8 cellular contexts compared by ENCODE assay signal in the genomic region with DNA sequence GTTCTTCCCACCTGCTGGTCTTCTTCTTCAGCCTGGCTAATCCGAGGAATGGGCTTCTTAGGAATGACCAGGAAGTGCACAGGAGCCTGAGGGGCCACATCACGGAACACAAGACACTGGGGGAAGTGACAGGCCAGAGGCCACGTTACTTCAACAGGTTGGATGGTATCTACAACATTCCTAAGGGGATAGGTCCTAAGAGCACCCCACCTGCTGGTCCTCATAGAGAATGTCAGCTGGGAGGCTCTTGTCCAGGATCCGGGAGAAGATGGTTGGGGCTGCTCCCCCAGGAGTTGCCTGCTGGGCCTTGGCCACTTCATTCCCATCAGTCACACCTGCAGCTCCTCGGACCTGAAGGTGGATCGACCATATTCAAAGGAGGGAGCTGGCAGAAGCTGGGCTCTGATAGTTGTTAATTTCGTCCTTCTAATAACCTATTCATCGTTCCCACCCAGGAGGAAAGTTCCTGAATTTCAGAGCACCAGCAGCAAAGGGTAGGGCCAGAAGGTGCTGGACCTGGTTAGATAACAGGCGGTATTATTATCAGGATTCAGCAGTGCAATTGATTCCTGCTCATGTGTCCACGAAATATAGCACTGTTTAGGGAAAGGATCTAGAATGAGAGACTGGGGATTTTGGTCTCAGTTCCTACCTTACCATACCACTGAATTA. TPM values are rescaled to one million over a fixed set of nuclear protein-coding genes. Genes with fewer than 3 reads are reported as not detected.
DNase-seq lines count a peak whose midpoint lies in the region; ATAC-seq, FAIRE-seq and TF ChIP-seq lines count a peak whose summit lies in the region.

No MANE protein-coding gene starts in this region.

- WGBS in HepG2 (ENCODE audit: low lambda C conversion rate): 35% methylated on average over 9 of the region's 10 CpGs

- intact Hi-C loops in ascending aorta (cut with DNase I) (loop anchor here (2.0 to 10.0 kb wide), 5 partner anchors 31 to 221 kb away; partner anchors contain the start of genes CCDC107, GBA2, RECK and RGP1), HepG2 (cut with micrococcal nuclease; ENCODE audit: unreplicated experiment) (no loop called here), vagina (cut with DNase I) (loop anchor here (10.0 kb wide), 1 partner anchor 159 kb away; the partner anchor contains the start of genes CCDC107, RMRP and SIT1)

- TF ChIP-seq EP300 in HepG2 (IDR thresholded peaks at IDR 0.05; ENCODE audit: low read depth in 2 of 2, low read length in 2 of 2): no peak
- TF ChIP-seq EP300 in HepG2 (CRISPR knock-in tag; IDR thresholded peaks at IDR 0.05; ENCODE audit: borderline replicate concordance): no peak

- H2AFZ ChIP-seq in HepG2 (ENCODE audit: low read length): no peak overlapping the region

- peak; percentile 83 for FAIRE-seq in HepG2 (lab: Jason Lieb, UNC)

- no peak for TF ChIP-seq POLR2A in HepG2 (IDR thresholded peaks at IDR 0.05; ENCODE audit: insufficient read depth in 1 of 2, low read depth in 2 of 2, low read length in 2 of 2)
- no peak for TF ChIP-seq POLR2A in vagina (IDR thresholded peaks at IDR 0.05)

- 0 out of 2 replicates have a peak, but pooled peaks have one; percentile 22 for TF ChIP-seq RAD21 in HepG2 (CRISPR knock-in tag; IDR thresholded peaks at IDR 0.05)

- TF ChIP-seq CTCF in ascending aorta (IDR thresholded peaks at IDR 0.05): no peak
- TF ChIP-seq CTCF in HepG2 (CRISPR knock-in tag; IDR thresholded peaks at IDR 0.05): peak; percentile 62
- TF ChIP-seq CTCF in vagina (IDR thresholded peaks at IDR 0.05): no peak

- no peaks in the 10 kb centered on the region for H4K20me1 ChIP-seq in HepG2 (ENCODE audit: insufficient read depth, low read length)

- H3K9me3 ChIP-seq in ascending aorta: no peaks in the 10 kb centered on the region
- H3K9me3 ChIP-seq in HepG2 (ENCODE audit: low read length): no peaks in the 10 kb centered on the region
- H3K9me3 ChIP-seq in vagina: no peaks in the 10 kb centered on the region

- H3K36me3 ChIP-seq in ascending aorta: peaks cover under 1 to 15% of the 10 kb centered on the region in 2 donors
- H3K36me3 ChIP-seq in HepG2 (replicated peaks in 1 of 2; ENCODE audit: control insufficient read depth in 1 of 2, insufficient read depth in 2 of 2, low read length in 2 of 2): peaks cover under 1 to 4% of the 10 kb centered on the region in 2 experiments; a peak in 1 of 5 replicates
- no peaks in the 10 kb centered on the region for H3K36me3 ChIP-seq in vagina

- H3K27me3 ChIP-seq in ascending aorta: no peaks in the 10 kb centered on the region
- H3K27me3 ChIP-seq in HepG2 (ENCODE audit: control insufficient read depth in 1 of 2, insufficient read depth in 2 of 2, low read length in 2 of 2): no peaks in the 10 kb centered on the region
- no peaks in the 10 kb centered on the region for H3K27me3 ChIP-seq in vagina

- H3K4me2 ChIP-seq in HepG2 (ENCODE audit: low read depth, low read length): peak overlapping the region; percentile 77

- in situ Hi-C loops in HepG2 (cut with HindIII; ENCODE audit: extremely low pct_ligation_motif_present, low pct_unique_long_range_greater_than_20kb): no loop called here

- DNase-seq in COLO668 (lab: John Stamatoyannopoulos, UW; ENCODE audit: unreplicated experiment): peak; percentile 26
- DNase-seq in HT1080 (ENCODE audit: low read depth): peak; percentile 38
- peak in 1 of 2 donors; percentile 61 for DNase-seq in ascending aorta (ENCODE audit: low spot score in 2 of 2)
- DNase-seq in HepG2 (ENCODE audit: low spot score): peak; percentile 73
- no peak for DNase-seq in vagina (ENCODE audit: extremely low spot score in 2 of 2)
- DNase-seq in GM19240 (ENCODE audit: insufficient read length, low spot score): no peak

- H3K79me2 ChIP-seq in HepG2 (ENCODE audit: insufficient read depth, low read length): peaks cover 5% of the 10 kb centered on the region

- ATAC-seq in HepG2: peak; percentile 5; the same call in 1 of the 3 replicates
- no peak for ATAC-seq in HG03565 (IDR thresholded peaks at IDR 0.05; ENCODE audit: unreplicated experiment)
- ATAC-seq in GM21737 (IDR thresholded peaks at IDR 0.05; ENCODE audit: unreplicated experiment): no peak

- CTCF ChIA-PET in HepG2 (lab: Yijun Ruan, JAX; ENCODE audit: low intra/inter-chr PET ratio, low total read pairs): interaction anchor here (1.7 kb wide), 1 partner anchor 23 kb away, joined by 14 read pairs; no protein-coding TSS in a partner anchor

- POLR2A ChIA-PET in HepG2 (lab: Yijun Ruan, JAX): interaction anchor here (0.6 to 2.1 kb wide), 12 partner anchors 12 to 156 kb away, joined by 3 to 16 read pairs (median 8); partner anchors contain the start of genes CCDC107, CREB3, FAM221B and GBA2

- BruUV-seq in HepG2 (replicated peaks; lab: Mats Ljungman, UMichigan): TSS peak; percentile 84

- peak overlapping the region in 1 of 2 donors; percentile 89 for H3K4me3 ChIP-seq in ascending aorta
- H3K4me3 ChIP-seq in HepG2 (replicated peaks in 1 of 3; ENCODE audit: insufficient read depth in 1 of 3, low read depth in 2 of 3, low read length in 3 of 3): peak overlapping the region; percentile 68 to 86 (median 86); a peak in 5 of 6 replicates
- H3K4me3 ChIP-seq in vagina: peak overlapping the region in 1 of 2 donors; percentile 97

- H3K27ac ChIP-seq in ascending aorta: peak overlapping the region; percentile 92 to 96
- peak overlapping the region; percentile 99 for H3K27ac ChIP-seq in HepG2 (ENCODE audit: extremely low read length, insufficient read depth, low read length)
- peak overlapping the region; percentile 36 for H3K27ac ChIP-seq in vagina

- H3K4me1 ChIP-seq in ascending aorta: peaks cover 8 to 27% of the 10 kb centered on the region in 2 donors
- H3K4me1 ChIP-seq in HepG2 (ENCODE audit: insufficient read depth, low read length): peaks cover 44% of the 10 kb centered on the region
- peaks cover 24% of the 10 kb centered on the region for H3K4me1 ChIP-seq in vagina

- peak overlapping the region; percentile 98 for H3K9ac ChIP-seq in HepG2 (ENCODE audit: insufficient read depth, low read depth, low read length)

RNA-seq across cellular contexts. Expression of gene HINT2, which starts 1.3 kb away (rescaled TPM):
- total RNA-seq in HT1080 (2014; rRNA removed; shearing (Covaris generic)): 72.7 and 81.8 TPM in 2 replicates
- 28.2 and 37.7 TPM in 2 replicates for polyA plus RNA-seq in HT1080 (2015; cell fraction: cytosol; rRNA removed)
- 15.9 and 18.3 TPM in 2 replicates for polyA plus RNA-seq in HT1080 (2015; cell fraction: nucleus; rRNA removed)
- total RNA-seq in ascending aorta: 21.6 TPM
- total RNA-seq in HepG2 (2016; rRNA removed; fragmentation: Illumina TruSeq; extraction: Trizol): 51.4 and 56.2 TPM in 2 replicates
- total RNA-seq in HepG2 (2016; cell fraction: cytosol; rRNA removed; fragmentation: Illumina TruSeq; extraction: Trizol; ENCODE audit: low read depth): 34.3 and 49.7 TPM in 2 replicates
- total RNA-seq in HepG2 (2016; cell fraction: insoluble cytoplasmic fraction; rRNA removed; fragmentation: Illumina TruSeq; extraction: Trizol): 51.7 and 55.6 TPM in 2 replicates
- total RNA-seq in HepG2 (2016; cell fraction: membrane; rRNA removed; fragmentation: Illumina TruSeq; extraction: Trizol): 40.2 and 44.8 TPM in 2 replicates
- 24.8 and 29.5 TPM in 2 replicates for total RNA-seq in HepG2 (2016; cell fraction: nucleus; rRNA removed; fragmentation: Illumina TruSeq; extraction: Trizol)
- 37.9 and 41.5 TPM in 2 replicates for polyA plus RNA-seq in HepG2 (2011; rRNA removed)
- polyA plus RNA-seq in HepG2 (2011; cell fraction: cytosol; rRNA removed): 37.0 and 40.4 TPM in 2 replicates
- polyA plus RNA-seq in HepG2 (2011; cell fraction: nucleus; rRNA removed): 33.1 and 38.4 TPM in 2 replicates
- 39.7 and 44.2 TPM in 2 replicates for polyA plus RNA-seq in HepG2 (2012)
- polyA plus RNA-seq in HepG2 (2016; cell fraction: cytosol; fragmentation: Illumina TruSeq; extraction: Trizol; ENCODE audit: low read depth): 37.5 and 48.1 TPM in 2 replicates
- 53.1 and 56.8 TPM in 2 replicates for polyA plus RNA-seq in HepG2 (2016; cell fraction: insoluble cytoplasmic fraction; fragmentation: Illumina TruSeq; extraction: Trizol; ENCODE audit: low read depth)
- 35.4 and 38.9 TPM in 2 replicates for polyA plus RNA-seq in HepG2 (2016; cell fraction: membrane; fragmentation: Illumina TruSeq; extraction: Trizol; ENCODE audit: low read depth)
- polyA plus RNA-seq in HepG2 (2016; cell fraction: nucleus; fragmentation: Illumina TruSeq; extraction: Trizol; ENCODE audit: insufficient read depth, low read depth): 39.8 and 44.2 TPM in 2 replicates
- 10.5 and 17.0 TPM in 2 replicates for polyA minus RNA-seq in HepG2 (2011; rRNA and poly(A)+ RNA removed; ENCODE audit: low replicate concordance)
- 6.2 TPM in 2 replicates for polyA minus RNA-seq in HepG2 (2011; cell fraction: cytosol; rRNA and poly(A)+ RNA removed)
- 9.4 and 13.8 TPM in 2 replicates for polyA minus RNA-seq in HepG2 (2011; cell fraction: nucleus; rRNA and poly(A)+ RNA removed)
- total RNA-seq in vagina: 24.1 TPM

RNA-seq across cellular contexts. Expression of gene SPAG8, which starts 1.5 kb away (rescaled TPM):
- total RNA-seq in HT1080 (2014; rRNA removed; shearing (Covaris generic)): 0.26 and 1.0 TPM in 2 replicates
- polyA plus RNA-seq in HT1080 (2015; cell fraction: cytosol; rRNA removed): 0.75 and 1.3 TPM in 2 replicates
- polyA plus RNA-seq in HT1080 (2015; cell fraction: nucleus; rRNA removed): 6.2 and 7.7 TPM in 2 replicates
- not detected for total RNA-seq in ascending aorta
- total RNA-seq in HepG2 (2016; rRNA removed; fragmentation: Illumina TruSeq; extraction: Trizol): 0.27 TPM in 1 of 2 replicates, not detected in the other
- 0.18 TPM in 1 of 2 replicates, not detected in the other for total RNA-seq in HepG2 (2016; cell fraction: cytosol; rRNA removed; fragmentation: Illumina TruSeq; extraction: Trizol; ENCODE audit: low read depth)
- 0.16 and 0.37 TPM in 2 replicates for total RNA-seq in HepG2 (2016; cell fraction: insoluble cytoplasmic fraction; rRNA removed; fragmentation: Illumina TruSeq; extraction: Trizol)
- total RNA-seq in HepG2 (2016; cell fraction: membrane; rRNA removed; fragmentation: Illumina TruSeq; extraction: Trizol): 0.10 and 0.22 TPM in 2 replicates
- 1.1 and 1.2 TPM in 2 replicates for total RNA-seq in HepG2 (2016; cell fraction: nucleus; rRNA removed; fragmentation: Illumina TruSeq; extraction: Trizol)
- 0.18 and 0.22 TPM in 2 replicates for polyA plus RNA-seq in HepG2 (2011; rRNA removed)
- polyA plus RNA-seq in HepG2 (2011; cell fraction: cytosol; rRNA removed): 0.20 TPM in 1 of 2 replicates, not detected in the other
- 1.5 and 2.4 TPM in 2 replicates for polyA plus RNA-seq in HepG2 (2011; cell fraction: nucleus; rRNA removed)
- polyA plus RNA-seq in HepG2 (2012): 0.21 and 0.68 TPM in 2 replicates
- not detected in 2 replicates for polyA plus RNA-seq in HepG2 (2016; cell fraction: cytosol; fragmentation: Illumina TruSeq; extraction: Trizol; ENCODE audit: low read depth)
- polyA plus RNA-seq in HepG2 (2016; cell fraction: insoluble cytoplasmic fraction; fragmentation: Illumina TruSeq; extraction: Trizol; ENCODE audit: low read depth): not detected in 2 replicates
- 0.10 TPM in 1 of 2 replicates, not detected in the other for polyA plus RNA-seq in HepG2 (2016; cell fraction: membrane; fragmentation: Illumina TruSeq; extraction: Trizol; ENCODE audit: low read depth)
- 0.81 and 1.0 TPM in 2 replicates for polyA plus RNA-seq in HepG2 (2016; cell fraction: nucleus; fragmentation: Illumina TruSeq; extraction: Trizol; ENCODE audit: insufficient read depth, low read depth)
- polyA minus RNA-seq in HepG2 (2011; rRNA and poly(A)+ RNA removed; ENCODE audit: low replicate concordance): 0.32 and 0.37 TPM in 2 replicates
- not detected in 2 replicates for polyA minus RNA-seq in HepG2 (2011; cell fraction: cytosol; rRNA and poly(A)+ RNA removed)
- polyA minus RNA-seq in HepG2 (2011; cell fraction: nucleus; rRNA and poly(A)+ RNA removed): 1.5 and 2.4 TPM in 2 replicates
- not detected for total RNA-seq in vagina

RNA-seq across cellular contexts. Expression of gene FAM221B, which starts 15.0 kb away (rescaled TPM):
- total RNA-seq in HT1080 (2014; rRNA removed; shearing (Covaris generic)): not detected in 2 replicates
- polyA plus RNA-seq in HT1080 (2015; cell fraction: cytosol; rRNA removed): not detected in 2 replicates
- polyA plus RNA-seq in HT1080 (2015; cell fraction: nucleus; rRNA removed): not detected in 2 replicates
- total RNA-seq in ascending aorta (not detected), HepG2 (2016; rRNA removed; fragmentation: Illumina TruSeq; extraction: Trizol) (not detected in 2 replicates), vagina (not detected)
- not detected in 2 replicates for total RNA-seq in HepG2 (2016; cell fraction: cytosol; rRNA removed; fragmentation: Illumina TruSeq; extraction: Trizol; ENCODE audit: low read depth)
- not detected in 2 replicates for total RNA-seq in HepG2 (2016; cell fraction: insoluble cytoplasmic fraction; rRNA removed; fragmentation: Illumina TruSeq; extraction: Trizol)
- not detected in 2 replicates for total RNA-seq in HepG2 (2016; cell fraction: membrane; rRNA removed; fragmentation: Illumina TruSeq; extraction: Trizol)
- not detected in 2 replicates for total RNA-seq in HepG2 (2016; cell fraction: nucleus; rRNA removed; fragmentation: Illumina TruSeq; extraction: Trizol)
- not detected in 2 replicates for polyA plus RNA-seq in HepG2 (2011; rRNA removed)
- not detected in 2 replicates for polyA plus RNA-seq in HepG2 (2011; cell fraction: cytosol; rRNA removed)
- not detected in 2 replicates for polyA plus RNA-seq in HepG2 (2011; cell fraction: nucleus; rRNA removed)
- polyA plus RNA-seq in HepG2 (2012): 0.11 and 0.15 TPM in 2 replicates
- polyA plus RNA-seq in HepG2 (2016; cell fraction: cytosol; fragmentation: Illumina TruSeq; extraction: Trizol; ENCODE audit: low read depth): not detected in 2 replicates
- polyA plus RNA-seq in HepG2 (2016; cell fraction: insoluble cytoplasmic fraction; fragmentation: Illumina TruSeq; extraction: Trizol; ENCODE audit: low read depth): not detected in 2 replicates
- not detected in 2 replicates for polyA plus RNA-seq in HepG2 (2016; cell fraction: membrane; fragmentation: Illumina TruSeq; extraction: Trizol; ENCODE audit: low read depth)
- not detected in 2 replicates for polyA plus RNA-seq in HepG2 (2016; cell fraction: nucleus; fragmentation: Illumina TruSeq; extraction: Trizol; ENCODE audit: insufficient read depth, low read depth)
- polyA minus RNA-seq in HepG2 (2011; rRNA and poly(A)+ RNA removed; ENCODE audit: low replicate concordance): not detected in 2 replicates
- polyA minus RNA-seq in HepG2 (2011; cell fraction: cytosol; rRNA and poly(A)+ RNA removed): not detected in 2 replicates
- not detected in 2 replicates for polyA minus RNA-seq in HepG2 (2011; cell fraction: nucleus; rRNA and poly(A)+ RNA removed)

RNA-seq across cellular contexts. Expression of gene TMEM8B, which starts 15.5 kb away (rescaled TPM):
- total RNA-seq in HT1080 (2014; rRNA removed; shearing (Covaris generic)): 0.20 and 0.95 TPM in 2 replicates
- polyA plus RNA-seq in HT1080 (2015; cell fraction: cytosol; rRNA removed): 5.5 and 6.1 TPM in 2 replicates
- 7.4 and 9.6 TPM in 2 replicates for polyA plus RNA-seq in HT1080 (2015; cell fraction: nucleus; rRNA removed)
- total RNA-seq in ascending aorta: 37.3 TPM
- 1.5 and 2.1 TPM in 2 replicates for total RNA-seq in HepG2 (2016; rRNA removed; fragmentation: Illumina TruSeq; extraction: Trizol)
- total RNA-seq in HepG2 (2016; cell fraction: cytosol; rRNA removed; fragmentation: Illumina TruSeq; extraction: Trizol; ENCODE audit: low read depth): 1.6 TPM in 2 replicates
- total RNA-seq in HepG2 (2016; cell fraction: insoluble cytoplasmic fraction; rRNA removed; fragmentation: Illumina TruSeq; extraction: Trizol): 0.91 and 1.5 TPM in 2 replicates
- 2.0 and 2.1 TPM in 2 replicates for total RNA-seq in HepG2 (2016; cell fraction: membrane; rRNA removed; fragmentation: Illumina TruSeq; extraction: Trizol)
- 2.3 and 3.3 TPM in 2 replicates for total RNA-seq in HepG2 (2016; cell fraction: nucleus; rRNA removed; fragmentation: Illumina TruSeq; extraction: Trizol)
- 2.7 and 3.9 TPM in 2 replicates for polyA plus RNA-seq in HepG2 (2011; rRNA removed)
- polyA plus RNA-seq in HepG2 (2011; cell fraction: cytosol; rRNA removed): 2.2 and 3.1 TPM in 2 replicates
- polyA plus RNA-seq in HepG2 (2011; cell fraction: nucleus; rRNA removed): 9.3 and 11.8 TPM in 2 replicates
- polyA plus RNA-seq in HepG2 (2012): 5.9 and 6.5 TPM in 2 replicates
- polyA plus RNA-seq in HepG2 (2016; cell fraction: cytosol; fragmentation: Illumina TruSeq; extraction: Trizol; ENCODE audit: low read depth): 2.5 and 2.9 TPM in 2 replicates
- 2.5 and 3.9 TPM in 2 replicates for polyA plus RNA-seq in HepG2 (2016; cell fraction: insoluble cytoplasmic fraction; fragmentation: Illumina TruSeq; extraction: Trizol; ENCODE audit: low read depth)
- 4.6 and 5.4 TPM in 2 replicates for polyA plus RNA-seq in HepG2 (2016; cell fraction: membrane; fragmentation: Illumina TruSeq; extraction: Trizol; ENCODE audit: low read depth)
- polyA plus RNA-seq in HepG2 (2016; cell fraction: nucleus; fragmentation: Illumina TruSeq; extraction: Trizol; ENCODE audit: insufficient read depth, low read depth): 4.5 and 5.5 TPM in 2 replicates
- 2.5 and 7.0 TPM in 2 replicates for polyA minus RNA-seq in HepG2 (2011; rRNA and poly(A)+ RNA removed; ENCODE audit: low replicate concordance)
- 1.8 and 2.8 TPM in 2 replicates for polyA minus RNA-seq in HepG2 (2011; cell fraction: cytosol; rRNA and poly(A)+ RNA removed)
- polyA minus RNA-seq in HepG2 (2011; cell fraction: nucleus; rRNA and poly(A)+ RNA removed): 5.0 and 5.8 TPM in 2 replicates
- total RNA-seq in vagina: 11.3 TPM

RNA-seq across cellular contexts. Expression of gene NPR2, which starts 22.2 kb away (rescaled TPM):
- 6.9 and 8.6 TPM in 2 replicates for total RNA-seq in HT1080 (2014; rRNA removed; shearing (Covaris generic))
- 18.8 and 19.5 TPM in 2 replicates for polyA plus RNA-seq in HT1080 (2015; cell fraction: cytosol; rRNA removed)
- 34.4 and 40.8 TPM in 2 replicates for polyA plus RNA-seq in HT1080 (2015; cell fraction: nucleus; rRNA removed)
- 7.3 TPM for total RNA-seq in ascending aorta
- total RNA-seq in HepG2 (2016; rRNA removed; fragmentation: Illumina TruSeq; extraction: Trizol): 4.6 and 7.4 TPM in 2 replicates
- total RNA-seq in HepG2 (2016; cell fraction: cytosol; rRNA removed; fragmentation: Illumina TruSeq; extraction: Trizol; ENCODE audit: low read depth): 1.2 and 2.7 TPM in 2 replicates
- total RNA-seq in HepG2 (2016; cell fraction: insoluble cytoplasmic fraction; rRNA removed; fragmentation: Illumina TruSeq; extraction: Trizol): 4.1 and 6.5 TPM in 2 replicates
- total RNA-seq in HepG2 (2016; cell fraction: membrane; rRNA removed; fragmentation: Illumina TruSeq; extraction: Trizol): 2.4 and 3.2 TPM in 2 replicates
- 10.2 and 12.0 TPM in 2 replicates for total RNA-seq in HepG2 (2016; cell fraction: nucleus; rRNA removed; fragmentation: Illumina TruSeq; extraction: Trizol)
- 9.3 and 9.4 TPM in 2 replicates for polyA plus RNA-seq in HepG2 (2011; rRNA removed)
- polyA plus RNA-seq in HepG2 (2011; cell fraction: cytosol; rRNA removed): 3.5 and 4.3 TPM in 2 replicates
- polyA plus RNA-seq in HepG2 (2011; cell fraction: nucleus; rRNA removed): 56.9 and 72.9 TPM in 2 replicates
- polyA plus RNA-seq in HepG2 (2012): 4.7 TPM in 2 replicates
- 2.1 and 2.4 TPM in 2 replicates for polyA plus RNA-seq in HepG2 (2016; cell fraction: cytosol; fragmentation: Illumina TruSeq; extraction: Trizol; ENCODE audit: low read depth)
- polyA plus RNA-seq in HepG2 (2016; cell fraction: insoluble cytoplasmic fraction; fragmentation: Illumina TruSeq; extraction: Trizol; ENCODE audit: low read depth): 4.7 and 6.3 TPM in 2 replicates
- 2.6 and 3.1 TPM in 2 replicates for polyA plus RNA-seq in HepG2 (2016; cell fraction: membrane; fragmentation: Illumina TruSeq; extraction: Trizol; ENCODE audit: low read depth)
- polyA plus RNA-seq in HepG2 (2016; cell fraction: nucleus; fragmentation: Illumina TruSeq; extraction: Trizol; ENCODE audit: insufficient read depth, low read depth): 21.5 and 24.6 TPM in 2 replicates
- 3.1 and 10.0 TPM in 2 replicates for polyA minus RNA-seq in HepG2 (2011; rRNA and poly(A)+ RNA removed; ENCODE audit: low replicate concordance)
- 0.62 and 1.4 TPM in 2 replicates for polyA minus RNA-seq in HepG2 (2011; cell fraction: cytosol; rRNA and poly(A)+ RNA removed)
- polyA minus RNA-seq in HepG2 (2011; cell fraction: nucleus; rRNA and poly(A)+ RNA removed): 7.6 and 7.8 TPM in 2 replicates
- 17.2 TPM for total RNA-seq in vagina

Comparison
In these comparisons a context has a peak if more than half of its experiments do, and no peak if none do; other contexts are left out.
1. DNase-seq: peak in COLO668 (single experiment), HT1080 (single experiment) and HepG2 (single experiment); none in vagina (0 of 2) and GM19240 (single experiment).
2. H3K27ac ChIP-seq: peak in every context shown above with its lines; median percentile 99 in HepG2; 94 in ascending aorta; 36 in vagina.